In the genomic region with DNA sequence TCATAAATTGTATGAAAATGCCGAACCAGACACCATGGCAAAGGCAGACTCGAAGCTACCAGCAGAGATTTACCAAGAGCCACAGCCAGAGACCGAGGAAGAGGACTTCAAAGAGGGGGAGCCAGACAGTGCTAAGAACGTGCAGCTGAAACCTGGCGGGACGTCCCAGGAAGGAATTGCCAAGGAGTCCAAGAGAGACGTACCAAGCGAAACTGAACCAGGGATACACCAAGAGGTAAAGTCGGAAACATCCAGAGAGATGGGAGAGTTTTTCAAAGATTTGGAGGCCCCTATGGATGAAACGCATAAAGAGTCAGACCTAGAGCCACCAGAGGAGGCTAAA, we compare ENCODE assay signal across 1 cellular context.
TF ChIP-seq lines count a peak whose summit lies in the region.

No MANE protein-coding gene starts in this region.

TF ChIP-seq in WTC11, 78 proteins besides CTCF, POLR2A, EP300 and RAD21 (continued from another document):
- TF ChIP-seq NFE2L1 (CRISPR knock-in tag; IDR thresholded peaks at IDR 0.05), result no peak
- TF ChIP-seq CREM (CRISPR knock-in tag; IDR thresholded peaks at IDR 0.05), result no peak
